Comparison of ENCODE assay signal across 24 cellular contexts in the genomic region with DNA sequence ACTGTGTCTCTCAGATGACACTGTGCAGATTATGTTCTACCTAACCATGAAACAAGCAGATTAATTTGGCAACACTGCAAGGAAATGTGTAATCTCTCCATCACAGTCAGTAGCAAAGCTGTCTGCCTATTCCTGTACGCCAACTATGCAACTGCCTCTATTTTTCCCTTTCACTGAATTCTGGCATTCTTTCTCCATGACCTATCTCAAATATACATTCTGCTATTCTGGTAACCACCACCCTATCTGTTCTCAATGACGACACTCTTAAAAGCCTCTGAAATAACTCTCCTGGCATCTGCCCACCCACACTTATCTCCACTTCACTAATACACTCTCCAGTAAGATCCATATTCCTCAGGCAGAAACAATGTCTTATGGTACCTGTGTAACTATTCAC.
A peak's percentile ranks its signal among the peaks of the same experiment; 100 is the strongest.
DNase-seq lines count a peak whose midpoint lies in the region; FAIRE-seq and TF ChIP-seq lines count a peak whose summit lies in the region.
"Had no signal": no experiment of that assay in that cellular context is flagged by ENCODE, and none has a peak within 500 bp of the region (broad histone marks: within the 10 kb centered on the region; RNA-seq: fewer than 3 reads in every experiment).

No MANE protein-coding gene starts in this region.

- no peaks in the 10 kb centered on the region for H3K4me1 Mint-ChIP-seq in CD14-positive monocyte
- H3K4me1 Mint-ChIP-seq: stimulated activated effector memory CD8-positive, alpha-beta T cell treated with anti-CD3 and anti-CD28 coated beads, Interleukin-12 subunit alpha, Interleukin-12 subunit beta, amount 100 ng/mL, for 72 hours had no signal

- H3K4me3 Mint-ChIP-seq in CD14-positive monocyte = no peak overlapping the region
- H3K4me3 Mint-ChIP-seq: CD8-positive, alpha-beta T cell; mesothelial cell of epicardium; nephron; stimulated activated effector memory CD8-positive, alpha-beta T cell treated with anti-CD3 and anti-CD28 coated beads, Interleukin-12 subunit alpha, Interleukin-12 subunit beta, amount 100 ng/mL, for 72 hours had no signal

- DNase-seq in DMS 273 treated with DMSO at 0.1 percent for 48 hours (lab: John Stamatoyannopoulos, UW) (peak; percentile 28), NCI-H1694 treated with DMSO at 0.1 percent for 48 hours (lab: John Stamatoyannopoulos, UW) (peak; percentile 62), amniotic epithelial cell (ENCODE audit: low read depth) (peak; percentile 4), keratinocyte (ENCODE audit: low read depth, low spot score) (no peak), ascending aorta (ENCODE audit: low spot score in 2 of 2) (no peak), CD14-positive monocyte (ENCODE audit: low spot score) (no peak)
- no peak for DNase-seq in activated T-cell treated with anti-CD3 and anti-CD28 coated beads, Interleukin-2, amount 50 U/mL, for 48 hours
- DNase-seq: activated CD8-positive, alpha-beta memory T cell treated with anti-CD3 and anti-CD28 coated beads, Interleukin-2, amount 50 U/mL, for 48 hours; activated gamma-delta T cell; adrenal gland; CD8-positive, alpha-beta T cell; cerebellar nuclear complex; effector memory CD4-positive, alpha-beta T cell; left colon; NCI-H1930; SHP77 treated with DMSO at 0.1 percent for 48 hours; T-helper 1 cell; testis had no signal

- dilution Hi-C loops in keratinocyte (cut with MboI; ENCODE audit: extremely low pct_ligation_motif_present, low sequenced_read_pairs) = no loop called here

- no peak overlapping the region for H3K27ac Mint-ChIP-seq in CD14-positive monocyte
- H3K27ac Mint-ChIP-seq: CD8-positive, alpha-beta T cell; mesothelial cell of epicardium; nephron; stimulated activated effector memory CD8-positive, alpha-beta T cell treated with anti-CD3 and anti-CD28 coated beads, Interleukin-12 subunit alpha, Interleukin-12 subunit beta, amount 100 ng/mL, for 72 hours had no signal

- H3K4me1 ChIP-seq in keratinocyte (ENCODE audit: control insufficient read depth, extremely low read depth, insufficient read depth, low read length) (no peaks in the 10 kb centered on the region), ascending aorta (no peaks in the 10 kb centered on the region)
- H3K4me1 ChIP-seq: adrenal gland, testis had no signal

- H3K79me2 ChIP-seq in keratinocyte (ENCODE audit: control insufficient read depth, insufficient read depth, low read length) = no peaks in the 10 kb centered on the region

- intact Hi-C loops in ascending aorta (cut with DNase I) (no loop called here), CD14-positive monocyte (cut with micrococcal nuclease) (no loop called here)

- H4K20me1 ChIP-seq in keratinocyte (ENCODE audit: control insufficient read depth, extremely low read depth, insufficient read depth, low read length) = no peaks in the 10 kb centered on the region

- peak; percentile 58 for FAIRE-seq in keratinocyte (lab: Jason Lieb, UNC)
- FAIRE-seq: H1 had no signal

- H3K27ac ChIP-seq in keratinocyte (ENCODE audit: control insufficient read depth, insufficient read depth, low read length) = no peak overlapping the region
- no peak overlapping the region for H3K27ac ChIP-seq in ascending aorta
- H3K27ac ChIP-seq: adrenal gland, esophagus muscularis mucosa, KMS-11, testis had no signal

- TF ChIP-seq CTCF in keratinocyte (optimal IDR thresholded peaks at IDR 0.05 in 1 of 3, IDR thresholded peaks at IDR 0.05 in 1 of 3, conservative IDR thresholded peaks at IDR 0.05 in 1 of 3; ENCODE audit: extremely low read depth in 1 of 3, insufficient read depth in 2 of 3, low read length in 3 of 3) = no peak
- TF ChIP-seq CTCF in ascending aorta (IDR thresholded peaks at IDR 0.05) = no peak
- TF ChIP-seq CTCF in CD14-positive monocyte (IDR thresholded peaks at IDR 0.05) = no peak

- no peaks in the 10 kb centered on the region for H3K9me3 ChIP-seq in keratinocyte (ENCODE audit: control insufficient read depth, low read depth, low read length)
- H3K9me3 ChIP-seq in ascending aorta = no peaks in the 10 kb centered on the region
- H3K9me3 ChIP-seq: adrenal gland, esophagus muscularis mucosa, testis had no signal

- peaks cover 0 to 2% (median 0%) of the 10 kb centered on the region in 7 donors for H3K9me3 Mint-ChIP-seq in CD14-positive monocyte
- H3K9me3 Mint-ChIP-seq: CD8-positive, alpha-beta T cell; mesothelial cell of epicardium; nephron; stimulated activated effector memory CD8-positive, alpha-beta T cell treated with anti-CD3 and anti-CD28 coated beads, Interleukin-12 subunit alpha, Interleukin-12 subunit beta, amount 100 ng/mL, for 72 hours had no signal

- H3K9ac ChIP-seq in keratinocyte (ENCODE audit: control insufficient read depth, extremely low read depth, insufficient read depth, low read length) = no peak overlapping the region
- H3K9ac ChIP-seq: KMS-11 had no signal

- H3K27me3 ChIP-seq in keratinocyte (ENCODE audit: control insufficient read depth, extremely low read depth, insufficient read depth, low read length) = no peaks in the 10 kb centered on the region
- H3K27me3 ChIP-seq in ascending aorta = no peaks in the 10 kb centered on the region
- H3K27me3 ChIP-seq: adrenal gland, esophagus muscularis mucosa, testis had no signal

- peaks cover 0 to 3% (median 0%) of the 10 kb centered on the region in 3 donors for H3K27me3 Mint-ChIP-seq in CD14-positive monocyte (ENCODE audit: low read depth in 3 of 3)

- H3K4me2 ChIP-seq in keratinocyte (ENCODE audit: control insufficient read depth, extremely low read depth, insufficient read depth, low read depth, low read length) = no peak overlapping the region
- H3K4me2 ChIP-seq: KMS-11 had no signal

- H3K36me3 ChIP-seq in keratinocyte (ENCODE audit: control insufficient read depth in 2 of 2, extremely low read depth in 1 of 2, insufficient read depth in 2 of 2, low read length in 2 of 2) (peaks cover 0 to 3% of the 10 kb centered on the region in 2 experiments), ascending aorta (no peaks in the 10 kb centered on the region)
- H3K36me3 ChIP-seq: adrenal gland, esophagus muscularis mucosa had no signal

- H3K9me1 ChIP-seq in keratinocyte (ENCODE audit: control insufficient read depth, extremely low read depth, insufficient read depth, low read length) = no peaks in the 10 kb centered on the region

- H3K4me3 ChIP-seq in keratinocyte (ENCODE audit: control insufficient read depth in 2 of 3, extremely low read depth in 1 of 3, insufficient read depth in 2 of 3, low read depth in 1 of 3, low read length in 3 of 3) = no peak overlapping the region
- no peak overlapping the region for H3K4me3 ChIP-seq in ascending aorta
- H3K4me3 ChIP-seq: adrenal gland, esophagus muscularis mucosa, testis had no signal

- no peaks in the 10 kb centered on the region for H3K36me3 Mint-ChIP-seq in CD14-positive monocyte
- H3K36me3 Mint-ChIP-seq: CD8-positive, alpha-beta T cell; mesothelial cell of epicardium; stimulated activated effector memory CD8-positive, alpha-beta T cell treated with anti-CD3 and anti-CD28 coated beads, Interleukin-12 subunit alpha, Interleukin-12 subunit beta, amount 100 ng/mL, for 72 hours had no signal

- no peak overlapping the region for H2AFZ ChIP-seq in keratinocyte (ENCODE audit: control insufficient read depth, low read length)

Comparison
In these comparisons a context has a peak if more than half of its experiments do, and no peak if none do; other contexts are left out.
1. DNase-seq: peak in DMS 273 treated with DMSO at 0.1 percent for 48 hours (single experiment), NCI-H1694 treated with DMSO at 0.1 percent for 48 hours (single experiment) and amniotic epithelial cell (single experiment); none in keratinocyte (single experiment), activated T-cell treated with anti-CD3 and anti-CD28 coated beads, Interleukin-2, amount 50 U/mL, for 48 hours (0 of 2), ascending aorta (0 of 2) and CD14-positive monocyte (single experiment).